In the genomic region with DNA sequence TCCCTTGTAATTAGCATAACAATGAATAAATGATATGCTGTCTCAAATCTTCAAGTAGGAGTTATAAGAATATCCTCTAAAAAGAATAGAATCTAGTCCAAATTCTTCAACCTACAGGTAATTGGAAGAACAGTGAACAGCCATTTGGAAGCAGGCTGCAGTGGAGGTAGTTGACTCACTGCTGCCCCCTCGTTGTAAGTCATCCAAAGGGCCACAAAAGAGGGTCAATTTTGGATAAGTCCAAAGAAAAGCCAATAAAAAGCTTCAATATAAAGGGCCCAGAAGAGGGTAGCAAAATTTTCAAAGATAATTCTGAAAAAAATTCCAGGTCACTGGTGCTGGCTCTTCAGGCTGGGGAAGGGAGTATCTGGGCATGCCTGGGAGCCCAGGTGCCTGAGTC, we compare ENCODE assay signal across 8 cellular contexts.
DNase-seq lines count a peak whose midpoint lies in the region; TF ChIP-seq lines count a peak whose summit lies in the region.
"Had no signal": no experiment of that assay in that cellular context is flagged by ENCODE, and none has a peak within 500 bp of the region (broad histone marks: within the 10 kb centered on the region; RNA-seq: fewer than 3 reads in every experiment).

No MANE protein-coding gene starts in this region.

- TF ChIP-seq CTCF in GM12864 (IDR thresholded peaks at IDR 0.05; ENCODE audit: low read depth, low read length, missing control alignments) (peak; percentile 47), Loucy (conservative IDR thresholded peaks at IDR 0.05; ENCODE audit: low read length) (peak; percentile 69)

- H3F3A ChIP-seq in Loucy (ENCODE audit: low read depth) = no peaks in the 10 kb centered on the region

- H4K20me1 ChIP-seq in Loucy (ENCODE audit: insufficient read depth, low read length, poor library complexity, severe bottlenecking) = no peaks in the 10 kb centered on the region

- H3K36me3 ChIP-seq in Loucy (ENCODE audit: insufficient read depth, low read length) = no peaks in the 10 kb centered on the region

- H3K4me3 ChIP-seq in GM12864 (ENCODE audit: low read depth, low read length) (no peak overlapping the region), Loucy (ENCODE audit: low read length, poor library complexity, severe bottlenecking) (no peak overlapping the region)

- no peak overlapping the region for H3K4me2 ChIP-seq in Loucy (ENCODE audit: low read depth, low read length, poor library complexity, severe bottlenecking)

- no peak overlapping the region for H3K9ac ChIP-seq in Loucy (ENCODE audit: low read depth, low read length, poor library complexity, severe bottlenecking)

- no peak overlapping the region for H2AFZ ChIP-seq in Loucy (ENCODE audit: low read length)

- no peaks in the 10 kb centered on the region for H3K79me2 ChIP-seq in Loucy (ENCODE audit: insufficient read depth, low read length)

- no peaks in the 10 kb centered on the region for H3K9me3 ChIP-seq in Loucy (ENCODE audit: insufficient read depth, low read depth, low read length)

- H3K27me3 ChIP-seq in Loucy (ENCODE audit: insufficient read depth, low read length, poor library complexity, severe bottlenecking) = no peaks in the 10 kb centered on the region

- no peaks in the 10 kb centered on the region for H3K4me1 ChIP-seq in Loucy (ENCODE audit: insufficient read depth, low read length, poor library complexity, severe bottlenecking)

- DNase-seq in GM12864 (ENCODE audit: low read depth) (no peak), cerebellar cortex (ENCODE audit: low spot score) (peak; percentile 3), myocyte (ENCODE audit: low read depth) (peak; percentile 23), NCI-H187 (lab: John Stamatoyannopoulos, UW) (no peak), NCI-H2081 (lab: John Stamatoyannopoulos, UW) (no peak), UCSD-AML1 (lab: John Stamatoyannopoulos, UW; ENCODE audit: unreplicated experiment) (no peak)
- DNase-seq: naive thymus-derived CD8-positive, alpha-beta T cell had no signal

- H3K9me2 ChIP-seq in Loucy (replicated peaks; ENCODE audit: low read depth, low read length) = no peaks in the 10 kb centered on the region

Comparison
In these comparisons a context has a peak if more than half of its experiments do, and no peak if none do; other contexts are left out.
1. DNase-seq: peak in cerebellar cortex (single experiment) and myocyte (single experiment); none in GM12864 (single experiment), NCI-H187 (0 of 2), NCI-H2081 (0 of 2) and UCSD-AML1 (single experiment).